Comparison of ENCODE assay signal across 2 cellular contexts in the genomic region with DNA sequence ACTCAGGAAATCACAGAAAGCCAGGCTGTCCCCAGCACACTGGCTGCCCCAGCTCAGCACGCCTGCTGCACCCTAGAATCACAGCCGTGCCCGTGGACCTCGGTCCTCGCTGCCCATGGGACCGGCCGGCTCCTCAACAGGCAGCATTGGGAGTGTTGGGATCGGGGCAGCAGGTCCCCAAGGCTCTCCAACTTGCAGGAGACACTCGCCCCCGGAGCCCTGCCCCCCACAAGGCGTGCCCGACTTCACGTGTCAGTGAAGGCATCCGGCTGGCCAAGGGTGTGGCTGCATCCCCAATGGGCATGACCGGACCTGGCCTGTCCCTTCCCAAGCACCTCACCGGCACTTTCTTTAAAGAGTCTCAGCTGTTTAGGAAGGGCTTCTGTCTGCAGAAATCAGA.
TF ChIP-seq lines count a peak whose summit lies in the region.

No MANE protein-coding gene starts in this region.

TF ChIP-seq in IMR-90, 13 proteins besides CTCF, POLR2A, EP300 and RAD21:
- TF ChIP-seq RFX5 (IDR thresholded peaks at IDR 0.05; ENCODE audit: low read depth, low read length) (no peak), MXI1 (IDR thresholded peaks at IDR 0.05; ENCODE audit: borderline replicate concordance, low read depth, low read length) (no peak), MAFK (IDR thresholded peaks at IDR 0.05; ENCODE audit: low read depth, low read length) (no peak), MAZ (IDR thresholded peaks at IDR 0.05; ENCODE audit: borderline replicate concordance, low read depth, low read length) (no peak)

TF ChIP-seq in SK-N-SH treated with all-trans-retinoic acid at 6 μM for 48 hours, 23 proteins besides CTCF, POLR2A, EP300 and RAD21:
- TF ChIP-seq POU6F1 (CRISPR knock-in tag; IDR thresholded peaks at IDR 0.05; ENCODE audit: borderline replicate concordance, low read depth) (no peak), TCF4 (CRISPR knock-in tag; IDR thresholded peaks at IDR 0.05; ENCODE audit: borderline replicate concordance) (no peak), ARNTL (CRISPR knock-in tag; IDR thresholded peaks at IDR 0.05; ENCODE audit: borderline replicate concordance, low read depth) (no peak), OSR1 (CRISPR knock-in tag; IDR thresholded peaks at IDR 0.05) (no peak), CSDC2 (CRISPR knock-in tag; IDR thresholded peaks at IDR 0.05) (no peak), ZC3H10 (CRISPR knock-in tag; IDR thresholded peaks at IDR 0.05) (no peak), ESRRG (CRISPR knock-in tag; IDR thresholded peaks at IDR 0.05) (no peak)
- TF ChIP-seq, protein P1, sequence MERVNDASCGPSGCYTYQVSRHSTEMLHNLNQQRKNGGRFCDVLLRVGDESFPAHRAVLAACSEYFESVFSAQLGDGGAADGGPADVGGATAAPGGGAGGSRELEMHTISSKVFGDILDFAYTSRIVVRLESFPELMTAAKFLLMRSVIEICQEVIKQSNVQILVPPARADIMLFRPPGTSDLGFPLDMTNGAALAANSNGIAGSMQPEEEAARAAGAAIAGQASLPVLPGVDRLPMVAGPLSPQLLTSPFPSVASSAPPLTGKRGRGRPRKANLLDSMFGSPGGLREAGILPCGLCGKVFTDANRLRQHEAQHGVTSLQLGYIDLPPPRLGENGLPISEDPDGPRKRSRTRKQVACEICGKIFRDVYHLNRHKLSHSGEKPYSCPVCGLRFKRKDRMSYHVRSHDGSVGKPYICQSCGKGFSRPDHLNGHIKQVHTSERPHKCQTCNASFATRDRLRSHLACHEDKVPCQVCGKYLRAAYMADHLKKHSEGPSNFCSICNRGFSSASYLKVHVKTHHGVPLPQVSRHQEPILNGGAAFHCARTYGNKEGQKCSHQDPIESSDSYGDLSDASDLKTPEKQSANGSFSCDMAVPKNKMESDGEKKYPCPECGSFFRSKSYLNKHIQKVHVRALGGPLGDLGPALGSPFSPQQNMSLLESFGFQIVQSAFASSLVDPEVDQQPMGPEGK (CRISPR knock-in tag; IDR thresholded peaks at IDR 0.05; ENCODE audit: borderline replicate concordance): no peak
